Comparison of ENCODE assay signal across 2 cellular contexts in the genomic region with DNA sequence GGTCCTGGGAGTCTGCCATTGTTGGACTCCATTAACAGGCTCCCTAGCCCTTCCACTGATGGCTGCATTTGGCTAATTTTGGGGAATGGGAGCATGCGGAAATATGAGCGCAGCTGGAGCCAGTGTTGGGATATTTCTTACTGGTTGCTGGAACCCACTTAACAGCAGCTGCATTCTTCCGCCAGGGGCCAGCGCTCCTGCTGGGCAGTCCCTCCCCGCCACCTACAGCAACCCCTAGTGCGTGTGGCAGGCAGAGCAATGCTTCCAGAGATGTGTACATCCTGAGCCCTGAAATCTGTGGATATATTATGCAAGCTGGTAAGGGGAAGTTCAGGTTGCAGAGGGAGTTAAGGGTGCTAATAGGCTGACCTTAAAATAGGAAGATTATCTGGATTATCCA.
TF ChIP-seq lines count a peak whose summit lies in the region.

No MANE protein-coding gene starts in this region.

TF ChIP-seq in SK-N-SH treated with all-trans-retinoic acid at 6 μM for 48 hours, 23 proteins besides CTCF, POLR2A, EP300 and RAD21 (continued from another document):
- TF ChIP-seq, protein P1, sequence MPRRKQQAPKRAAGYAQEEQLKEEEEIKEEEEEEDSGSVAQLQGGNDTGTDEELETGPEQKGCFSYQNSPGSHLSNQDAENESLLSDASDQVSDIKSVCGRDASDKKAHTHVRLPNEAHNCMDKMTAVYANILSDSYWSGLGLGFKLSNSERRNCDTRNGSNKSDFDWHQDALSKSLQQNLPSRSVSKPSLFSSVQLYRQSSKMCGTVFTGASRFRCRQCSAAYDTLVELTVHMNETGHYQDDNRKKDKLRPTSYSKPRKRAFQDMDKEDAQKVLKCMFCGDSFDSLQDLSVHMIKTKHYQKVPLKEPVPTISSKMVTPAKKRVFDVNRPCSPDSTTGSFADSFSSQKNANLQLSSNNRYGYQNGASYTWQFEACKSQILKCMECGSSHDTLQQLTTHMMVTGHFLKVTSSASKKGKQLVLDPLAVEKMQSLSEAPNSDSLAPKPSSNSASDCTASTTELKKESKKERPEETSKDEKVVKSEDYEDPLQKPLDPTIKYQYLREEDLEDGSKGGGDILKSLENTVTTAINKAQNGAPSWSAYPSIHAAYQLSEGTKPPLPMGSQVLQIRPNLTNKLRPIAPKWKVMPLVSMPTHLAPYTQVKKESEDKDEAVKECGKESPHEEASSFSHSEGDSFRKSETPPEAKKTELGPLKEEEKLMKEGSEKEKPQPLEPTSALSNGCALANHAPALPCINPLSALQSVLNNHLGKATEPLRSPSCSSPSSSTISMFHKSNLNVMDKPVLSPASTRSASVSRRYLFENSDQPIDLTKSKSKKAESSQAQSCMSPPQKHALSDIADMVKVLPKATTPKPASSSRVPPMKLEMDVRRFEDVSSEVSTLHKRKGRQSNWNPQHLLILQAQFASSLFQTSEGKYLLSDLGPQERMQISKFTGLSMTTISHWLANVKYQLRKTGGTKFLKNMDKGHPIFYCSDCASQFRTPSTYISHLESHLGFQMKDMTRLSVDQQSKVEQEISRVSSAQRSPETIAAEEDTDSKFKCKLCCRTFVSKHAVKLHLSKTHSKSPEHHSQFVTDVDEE (CRISPR knock-in tag; IDR thresholded peaks at IDR 0.05), result no peak
- TF ChIP-seq GLIS3 (CRISPR knock-in tag; IDR thresholded peaks at IDR 0.05) (no peak), TOX (CRISPR knock-in tag; IDR thresholded peaks at IDR 0.05; ENCODE audit: borderline replicate concordance) (no peak), CSDC2 (CRISPR knock-in tag; IDR thresholded peaks at IDR 0.05) (no peak), TCF4 (CRISPR knock-in tag; IDR thresholded peaks at IDR 0.05; ENCODE audit: borderline replicate concordance) (no peak), SNAI2 (CRISPR knock-in tag; IDR thresholded peaks at IDR 0.05) (no peak), OSR1 (CRISPR knock-in tag; IDR thresholded peaks at IDR 0.05) (no peak), BACH2 (CRISPR knock-in tag; IDR thresholded peaks at IDR 0.05; ENCODE audit: borderline replicate concordance) (no peak), ESRRG (CRISPR knock-in tag; IDR thresholded peaks at IDR 0.05) (no peak)
- TF ChIP-seq, protein P2, sequence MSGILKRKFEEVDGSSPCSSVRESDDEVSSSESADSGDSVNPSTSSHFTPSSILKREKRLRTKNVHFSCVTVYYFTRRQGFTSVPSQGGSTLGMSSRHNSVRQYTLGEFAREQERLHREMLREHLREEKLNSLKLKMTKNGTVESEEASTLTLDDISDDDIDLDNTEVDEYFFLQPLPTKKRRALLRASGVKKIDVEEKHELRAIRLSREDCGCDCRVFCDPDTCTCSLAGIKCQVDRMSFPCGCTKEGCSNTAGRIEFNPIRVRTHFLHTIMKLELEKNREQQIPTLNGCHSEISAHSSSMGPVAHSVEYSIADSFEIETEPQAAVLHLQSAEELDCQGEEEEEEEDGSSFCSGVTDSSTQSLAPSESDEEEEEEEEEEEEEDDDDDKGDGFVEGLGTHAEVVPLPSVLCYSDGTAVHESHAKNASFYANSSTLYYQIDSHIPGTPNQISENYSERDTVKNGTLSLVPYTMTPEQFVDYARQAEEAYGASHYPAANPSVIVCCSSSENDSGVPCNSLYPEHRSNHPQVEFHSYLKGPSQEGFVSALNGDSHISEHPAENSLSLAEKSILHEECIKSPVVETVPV (CRISPR knock-in tag; IDR thresholded peaks at IDR 0.05), result no peak
- TF ChIP-seq, protein P3, sequence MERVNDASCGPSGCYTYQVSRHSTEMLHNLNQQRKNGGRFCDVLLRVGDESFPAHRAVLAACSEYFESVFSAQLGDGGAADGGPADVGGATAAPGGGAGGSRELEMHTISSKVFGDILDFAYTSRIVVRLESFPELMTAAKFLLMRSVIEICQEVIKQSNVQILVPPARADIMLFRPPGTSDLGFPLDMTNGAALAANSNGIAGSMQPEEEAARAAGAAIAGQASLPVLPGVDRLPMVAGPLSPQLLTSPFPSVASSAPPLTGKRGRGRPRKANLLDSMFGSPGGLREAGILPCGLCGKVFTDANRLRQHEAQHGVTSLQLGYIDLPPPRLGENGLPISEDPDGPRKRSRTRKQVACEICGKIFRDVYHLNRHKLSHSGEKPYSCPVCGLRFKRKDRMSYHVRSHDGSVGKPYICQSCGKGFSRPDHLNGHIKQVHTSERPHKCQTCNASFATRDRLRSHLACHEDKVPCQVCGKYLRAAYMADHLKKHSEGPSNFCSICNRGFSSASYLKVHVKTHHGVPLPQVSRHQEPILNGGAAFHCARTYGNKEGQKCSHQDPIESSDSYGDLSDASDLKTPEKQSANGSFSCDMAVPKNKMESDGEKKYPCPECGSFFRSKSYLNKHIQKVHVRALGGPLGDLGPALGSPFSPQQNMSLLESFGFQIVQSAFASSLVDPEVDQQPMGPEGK (CRISPR knock-in tag; IDR thresholded peaks at IDR 0.05; ENCODE audit: borderline replicate concordance), result no peak
TF ChIP-seq in SK-N-SH treated with all-trans-retinoic acid at 6 μM for 48 hours: peak in this region for 0.

TF ChIP-seq in SK-N-SH, 30 proteins besides CTCF, POLR2A, EP300 and RAD21 (continued from another document):
- TF ChIP-seq, protein P4, sequence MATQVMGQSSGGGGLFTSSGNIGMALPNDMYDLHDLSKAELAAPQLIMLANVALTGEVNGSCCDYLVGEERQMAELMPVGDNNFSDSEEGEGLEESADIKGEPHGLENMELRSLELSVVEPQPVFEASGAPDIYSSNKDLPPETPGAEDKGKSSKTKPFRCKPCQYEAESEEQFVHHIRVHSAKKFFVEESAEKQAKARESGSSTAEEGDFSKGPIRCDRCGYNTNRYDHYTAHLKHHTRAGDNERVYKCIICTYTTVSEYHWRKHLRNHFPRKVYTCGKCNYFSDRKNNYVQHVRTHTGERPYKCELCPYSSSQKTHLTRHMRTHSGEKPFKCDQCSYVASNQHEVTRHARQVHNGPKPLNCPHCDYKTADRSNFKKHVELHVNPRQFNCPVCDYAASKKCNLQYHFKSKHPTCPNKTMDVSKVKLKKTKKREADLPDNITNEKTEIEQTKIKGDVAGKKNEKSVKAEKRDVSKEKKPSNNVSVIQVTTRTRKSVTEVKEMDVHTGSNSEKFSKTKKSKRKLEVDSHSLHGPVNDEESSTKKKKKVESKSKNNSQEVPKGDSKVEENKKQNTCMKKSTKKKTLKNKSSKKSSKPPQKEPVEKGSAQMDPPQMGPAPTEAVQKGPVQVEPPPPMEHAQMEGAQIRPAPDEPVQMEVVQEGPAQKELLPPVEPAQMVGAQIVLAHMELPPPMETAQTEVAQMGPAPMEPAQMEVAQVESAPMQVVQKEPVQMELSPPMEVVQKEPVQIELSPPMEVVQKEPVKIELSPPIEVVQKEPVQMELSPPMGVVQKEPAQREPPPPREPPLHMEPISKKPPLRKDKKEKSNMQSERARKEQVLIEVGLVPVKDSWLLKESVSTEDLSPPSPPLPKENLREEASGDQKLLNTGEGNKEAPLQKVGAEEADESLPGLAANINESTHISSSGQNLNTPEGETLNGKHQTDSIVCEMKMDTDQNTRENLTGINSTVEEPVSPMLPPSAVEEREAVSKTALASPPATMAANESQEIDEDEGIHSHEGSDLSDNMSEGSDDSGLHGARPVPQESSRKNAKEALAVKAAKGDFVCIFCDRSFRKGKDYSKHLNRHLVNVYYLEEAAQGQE (IDR thresholded peaks at IDR 0.05; ENCODE audit: low read depth, low read length), result no peak
- TF ChIP-seq SMC3 (IDR thresholded peaks at IDR 0.05; ENCODE audit: low read depth, low read length), result no peak
- no peak for TF ChIP-seq GABPA (IDR thresholded peaks at IDR 0.05; ENCODE audit: low read depth)
- TF ChIP-seq YY1 (IDR thresholded peaks at IDR 0.05; ENCODE audit: low read depth), result no peak
- no peak for TF ChIP-seq NRF1 (IDR thresholded peaks at IDR 0.05; ENCODE audit: low read depth, low read length)
- TF ChIP-seq ELF1 (IDR thresholded peaks at IDR 0.05), result no peak
- TF ChIP-seq, protein P5, sequence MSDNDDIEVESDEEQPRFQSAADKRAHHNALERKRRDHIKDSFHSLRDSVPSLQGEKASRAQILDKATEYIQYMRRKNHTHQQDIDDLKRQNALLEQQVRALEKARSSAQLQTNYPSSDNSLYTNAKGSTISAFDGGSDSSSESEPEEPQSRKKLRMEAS (IDR thresholded peaks at IDR 0.05; ENCODE audit: low read depth), result no peak
TF ChIP-seq in SK-N-SH: peak in this region for 0.
